ENCODE assay signal across 27 cellular contexts in the genomic region with DNA sequence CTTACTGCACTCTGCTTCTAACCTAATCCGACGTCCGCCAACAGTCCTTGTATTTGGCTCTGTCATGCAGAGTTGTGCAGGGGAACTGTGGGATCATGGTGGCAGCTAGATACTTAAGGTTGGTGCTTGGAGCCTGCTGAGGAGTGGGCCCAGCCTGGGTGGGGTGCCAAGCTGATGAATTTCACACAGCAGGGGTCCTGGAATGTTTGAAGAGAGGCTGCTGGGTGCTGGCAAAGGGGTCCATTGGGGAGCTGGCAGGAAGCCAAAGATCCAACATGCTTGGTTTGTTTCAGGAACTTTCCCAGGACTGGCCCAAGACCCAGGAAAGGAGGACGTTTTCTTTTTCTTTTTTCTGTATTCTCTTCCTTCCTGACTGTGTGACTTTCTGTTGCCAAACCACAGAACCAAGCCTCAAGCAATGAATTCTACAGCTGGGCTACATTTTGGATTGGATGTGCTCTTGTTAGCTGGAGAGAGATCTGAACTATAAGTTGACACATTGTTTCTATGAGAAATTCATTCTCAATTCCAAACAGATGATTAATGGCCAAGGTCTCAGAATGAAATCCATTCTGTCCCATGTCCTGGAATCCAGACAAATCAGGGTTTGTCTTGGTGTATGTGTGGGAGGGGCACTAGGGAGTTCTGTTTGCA. TPM values are rescaled to one million over a fixed set of nuclear protein-coding genes. Genes with fewer than 3 reads are reported as not detected.
DNase-seq lines count a peak whose midpoint lies in the region; ATAC-seq and TF ChIP-seq lines count a peak whose summit lies in the region.
"Had no signal": no experiment of that assay in that cellular context is flagged by ENCODE, and none has a peak within 500 bp of the region (broad histone marks: within the 10 kb centered on the region; RNA-seq: fewer than 3 reads in every experiment).

No MANE protein-coding gene starts in this region.

- no peak overlapping the region for H3K4me3 ChIP-seq in astrocyte of the spinal cord (ENCODE audit: low read depth, low read length)
- H3K4me3 ChIP-seq: SJCRH30, upper lobe of right lung had no signal

- no peak overlapping the region for H3K4me3 Mint-ChIP-seq in activated T-cell treated with anti-CD3 and anti-CD28 coated beads, Interleukin-2, amount 50 U/mL, for 72 hours
- no peak overlapping the region for H3K4me3 Mint-ChIP-seq in immature natural killer cell
- H3K4me3 Mint-ChIP-seq: activated CD4-positive, alpha-beta memory T cell treated with anti-CD3 and anti-CD28 coated beads for 36 hours; activated naive CD8-positive, alpha-beta T cell; CD4-positive, CD25-positive, alpha-beta regulatory T cell; memory B cell; neural crest cell; stimulated activated effector memory CD8-positive, alpha-beta T cell treated with anti-CD3 and anti-CD28 coated beads, Interleukin-12 subunit alpha, Interleukin-12 subunit beta, amount 100 ng/mL, for 72 hours; T-cell had no signal

- peaks cover 30% of the 10 kb centered on the region for H3K27me3 Mint-ChIP-seq in activated T-cell treated with anti-CD3 and anti-CD28 coated beads, Interleukin-2, amount 50 U/mL, for 72 hours (ENCODE audit: low read depth)
- peaks cover 3 to 17% (median 5%) of the 10 kb centered on the region in 3 donors for H3K27me3 Mint-ChIP-seq in immature natural killer cell (ENCODE audit: low read depth in 3 of 3)

- no peak for TF ChIP-seq CTCF in astrocyte of the spinal cord (IDR thresholded peaks at IDR 0.05; ENCODE audit: low read depth, low read length)

- peak overlapping the region; percentile 7 for H3K27ac Mint-ChIP-seq in activated T-cell treated with anti-CD3 and anti-CD28 coated beads, Interleukin-2, amount 50 U/mL, for 72 hours
- no peak overlapping the region for H3K27ac Mint-ChIP-seq in immature natural killer cell
- H3K27ac Mint-ChIP-seq: activated CD4-positive, alpha-beta memory T cell treated with anti-CD3 and anti-CD28 coated beads for 36 hours; activated naive CD8-positive, alpha-beta T cell; CD4-positive, CD25-positive, alpha-beta regulatory T cell; memory B cell; stimulated activated effector memory CD8-positive, alpha-beta T cell treated with anti-CD3 and anti-CD28 coated beads, Interleukin-12 subunit alpha, Interleukin-12 subunit beta, amount 100 ng/mL, for 72 hours; T-cell had no signal

- ATAC-seq in activated T-cell treated with anti-CD3 and anti-CD28 coated beads, Interleukin-2, amount 50 U/mL, for 72 hours (replicated peaks in 1 of 2) = no peak
- ATAC-seq in HG03342 (IDR thresholded peaks at IDR 0.05; ENCODE audit: unreplicated experiment) (no peak), GM19023 (IDR thresholded peaks at IDR 0.05; ENCODE audit: unreplicated experiment) (no peak)
- ATAC-seq: foreskin keratinocyte; left colon; sciatic nerve; stimulated activated effector memory CD8-positive, alpha-beta T cell treated with anti-CD3 and anti-CD28 coated beads, Interleukin-12 subunit alpha, Interleukin-12 subunit beta, amount 100 ng/mL, for 72 hours; T-cell had no signal

- H3K4me1 Mint-ChIP-seq in activated T-cell treated with anti-CD3 and anti-CD28 coated beads, Interleukin-2, amount 50 U/mL, for 72 hours (ENCODE audit: low read depth) = peaks cover 5% of the 10 kb centered on the region
- H3K4me1 Mint-ChIP-seq in immature natural killer cell = no peaks in the 10 kb centered on the region
- H3K4me1 Mint-ChIP-seq: CD4-positive, CD25-positive, alpha-beta regulatory T cell; memory B cell; neural crest cell; stimulated activated effector memory CD8-positive, alpha-beta T cell treated with anti-CD3 and anti-CD28 coated beads, Interleukin-12 subunit alpha, Interleukin-12 subunit beta, amount 100 ng/mL, for 72 hours had no signal

- DNase-seq in activated T-cell treated with anti-CD3 and anti-CD28 coated beads, Interleukin-2, amount 50 U/mL, for 72 hours = no peak
- no peak for DNase-seq in activated T-cell treated with anti-CD3 and anti-CD28 coated beads, Interleukin-2, amount 50 U/mL, for 1 hour
- DNase-seq in astrocyte of the spinal cord (ENCODE audit: low read depth, low spot score) = peak; percentile 17
- DNase-seq in fibroblast of peridontal ligament (ENCODE audit: extremely low read depth) = peak; percentile 15
- no peak for DNase-seq in immature natural killer cell
- DNase-seq in T-helper 9 cell = no peak
- DNase-seq: activated CD4-positive, alpha-beta memory T cell treated with anti-CD3 and anti-CD28 coated beads for 36 hours; activated CD4-positive, CD25-positive, alpha-beta regulatory T cell treated with anti-CD3 and anti-CD28 coated beads, Interleukin-2, amount 50 U/mL, for 72 hours; activated CD8-positive, alpha-beta memory T cell treated with anti-CD3 and anti-CD28 coated beads, Interleukin-2, amount 50 U/mL, for 4 hours; aorta; CD4-positive, CD25-positive, alpha-beta regulatory T cell; GOT3; left colon; NCI-H1436; NCI-H748 treated with DMSO at 0.1 percent for 48 hours; SJCRH30; stimulated activated CD4-positive, alpha-beta T cell treated with anti-CD3 and anti-CD28 coated beads, Interleukin-4, amount 100 ng/mL, for 24 hours; T-cell; upper lobe of right lung had no signal

- no peaks in the 10 kb centered on the region for H3K36me3 Mint-ChIP-seq in activated T-cell treated with anti-CD3 and anti-CD28 coated beads, Interleukin-2, amount 50 U/mL, for 72 hours (ENCODE audit: insufficient read depth in 2 of 2)
- H3K36me3 Mint-ChIP-seq in immature natural killer cell = no peaks in the 10 kb centered on the region
- H3K36me3 Mint-ChIP-seq: activated naive CD8-positive, alpha-beta T cell; CD4-positive, CD25-positive, alpha-beta regulatory T cell; memory B cell; stimulated activated effector memory CD8-positive, alpha-beta T cell treated with anti-CD3 and anti-CD28 coated beads, Interleukin-12 subunit alpha, Interleukin-12 subunit beta, amount 100 ng/mL, for 72 hours; T-cell had no signal

- in situ Hi-C loops in astrocyte of the spinal cord (cut with HindIII; ENCODE audit: low sequenced_read_pairs) = no loop called here

- H3K9me3 Mint-ChIP-seq in activated T-cell treated with anti-CD3 and anti-CD28 coated beads, Interleukin-2, amount 50 U/mL, for 72 hours = no peaks in the 10 kb centered on the region
- peaks cover 0 to 2% (median 0%) of the 10 kb centered on the region in 6 donors for H3K9me3 Mint-ChIP-seq in immature natural killer cell
- H3K9me3 Mint-ChIP-seq: activated CD4-positive, alpha-beta memory T cell treated with anti-CD3 and anti-CD28 coated beads for 36 hours; stimulated activated effector memory CD8-positive, alpha-beta T cell treated with anti-CD3 and anti-CD28 coated beads, Interleukin-12 subunit alpha, Interleukin-12 subunit beta, amount 100 ng/mL, for 72 hours had no signal

RNA-seq across cellular contexts. Expression of a gene that starts 49.9 kb away (rescaled TPM):
- total RNA-seq in activated T-cell treated with anti-CD3 and anti-CD28 coated beads, Interleukin-2, amount 50 U/mL, for 72 hours = 1 to 10 TPM; 4.6 to 6.3 TPM
- polyA plus RNA-seq in immature natural killer cell = under 1 TPM in 1 of 3 donors, not detected in 2; 0.31 TPM
- total RNA-seq: CD4-positive, CD25-positive, alpha-beta regulatory T cell; foreskin keratinocyte; neural crest cell; SJCRH30; T-cell had no signal
- polyA plus RNA-seq: CD4-positive, CD25-positive, alpha-beta regulatory T cell had no signal

Comparison
In these comparisons a context has a peak if more than half of its experiments do, and no peak if none do; other contexts are left out.
1. DNase-seq: peak in astrocyte of the spinal cord (single experiment) and fibroblast of peridontal ligament (single experiment); none in activated T-cell treated with anti-CD3 and anti-CD28 coated beads, Interleukin-2, amount 50 U/mL, for 72 hours (0 of 2), activated T-cell treated with anti-CD3 and anti-CD28 coated beads, Interleukin-2, amount 50 U/mL, for 1 hour (single experiment), immature natural killer cell (0 of 3) and T-helper 9 cell (single experiment).